1 cellular context compared by ENCODE assay signal in genomic region chr9:94768766-94769165, GRCh38.
TF ChIP-seq lines count a peak whose summit lies in the region.

No MANE protein-coding gene starts in this region.

TF ChIP-seq in K562, 482 proteins besides CTCF, POLR2A, EP300 and RAD21 (continued from another document):
- TF ChIP-seq NFYB (IDR thresholded peaks at IDR 0.05; ENCODE audit: extremely low read depth, insufficient read length) = no peak
